ENCODE assay signal across 17 cellular contexts in the genomic region with DNA sequence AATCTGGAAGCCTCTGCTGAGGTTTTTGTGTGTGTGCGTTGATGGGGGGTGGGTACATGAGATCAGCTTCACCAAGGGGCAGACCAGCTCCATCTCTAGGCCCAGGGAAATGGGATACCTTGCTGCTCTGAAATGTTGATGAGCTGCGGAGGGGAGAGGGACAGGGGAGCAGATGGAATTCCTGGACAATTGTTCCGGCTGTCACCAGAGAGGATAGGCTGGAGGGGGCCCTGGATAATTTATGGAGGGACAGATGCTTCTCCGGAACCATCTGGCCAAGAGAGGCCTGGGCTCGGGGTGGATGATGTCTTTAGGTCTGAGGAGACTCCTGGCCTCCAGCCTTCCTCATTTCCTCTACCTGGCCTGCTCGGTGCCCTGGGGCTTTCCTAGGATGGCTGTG. TPM values are rescaled to one million over a fixed set of nuclear protein-coding genes. Genes with fewer than 3 reads are reported as not detected.
A peak's percentile ranks its signal among the peaks of the same experiment; 100 is the strongest.
DNase-seq lines count a peak whose midpoint lies in the region; ATAC-seq and TF ChIP-seq lines count a peak whose summit lies in the region.
"Had no signal": no experiment of that assay in that cellular context is flagged by ENCODE, and none has a peak within 500 bp of the region (broad histone marks: within the 10 kb centered on the region; RNA-seq: fewer than 3 reads in every experiment).

No MANE protein-coding gene starts in this region.

- H3K27ac Mint-ChIP-seq in CD4-positive, alpha-beta T cell: no peak overlapping the region
- peak overlapping the region; percentile 99 for H3K27ac Mint-ChIP-seq in T-helper 17 cell
- H3K27ac Mint-ChIP-seq: activated CD8-positive, alpha-beta memory T cell treated with anti-CD3 and anti-CD28 coated beads, Interleukin-2, amount 10 ng/mL, durations not matched to agents 7 days and 5 days; activated T-helper 2 cell treated with anti-CD3 and anti-CD28 coated beads, Interferon-gamma antibody, Interleukin-2, Interleukin-4, amounts not matched to agents 10 μg/mL and 5 μg/mL and 100 μg/mL, durations not matched to agents 14 hours and 24 hours and 36 hours; nephron progenitor cell had no signal

- peaks cover 37% of the 10 kb centered on the region for H3K4me1 Mint-ChIP-seq in CD4-positive, alpha-beta T cell (ENCODE audit: low read depth)
- peaks cover 24% of the 10 kb centered on the region for H3K4me1 Mint-ChIP-seq in T-helper 17 cell

- POLR2A ChIA-PET in CD4-positive, alpha-beta T cell (lab: Charles Lee): no interaction called here
- POLR2A ChIA-PET in GM10248 (lab: Yijun Ruan, JAX): no interaction called here

- TF ChIP-seq CTCF in CD4-positive, alpha-beta T cell (IDR thresholded peaks at IDR 0.05): no peak
- TF ChIP-seq CTCF in GM10248 (IDR thresholded peaks at IDR 0.05; ENCODE audit: control extremely low read depth, extremely low read depth, low read depth, missing control alignments): no peak

- H3K9me3 Mint-ChIP-seq in CD4-positive, alpha-beta T cell: no peaks in the 10 kb centered on the region
- H3K9me3 Mint-ChIP-seq: activated T-helper 2 cell treated with anti-CD3 and anti-CD28 coated beads, Interferon-gamma antibody, Interleukin-2, Interleukin-4, amounts not matched to agents 10 μg/mL and 5 μg/mL and 100 μg/mL, durations not matched to agents 14 hours and 24 hours and 36 hours; nephron progenitor cell had no signal

- H3K27ac ChIP-seq in CD4-positive, alpha-beta T cell (ENCODE audit: low read depth, low read length): no peak overlapping the region
- H3K27ac ChIP-seq: brain microvascular endothelial cell, colonic mucosa, hepatocyte, prostate gland, upper lobe of left lung had no signal

- H3K27me3 ChIP-seq in CD4-positive, alpha-beta T cell (ENCODE audit: control insufficient read depth, insufficient read depth, low read length): no peaks in the 10 kb centered on the region
- H3K27me3 ChIP-seq: brain microvascular endothelial cell, colonic mucosa, hepatocyte, upper lobe of left lung had no signal

- peak overlapping the region; percentile 42 for H3K4me3 Mint-ChIP-seq in CD4-positive, alpha-beta T cell
- H3K4me3 Mint-ChIP-seq in T-helper 17 cell: no peak overlapping the region
- H3K4me3 Mint-ChIP-seq: activated CD8-positive, alpha-beta memory T cell treated with anti-CD3 and anti-CD28 coated beads, Interleukin-2, amount 10 ng/mL, durations not matched to agents 7 days and 5 days; nephron progenitor cell had no signal

- CTCF ChIA-PET in CD4-positive, alpha-beta T cell (lab: Charles Lee): no interaction called here
- CTCF ChIA-PET in GM10248 (lab: Yijun Ruan, JAX): interaction anchor here (4.0 kb wide), 1 partner anchor 31 kb away, joined by 21 read pairs; no protein-coding TSS in a partner anchor

- no peaks in the 10 kb centered on the region for H3K9me3 ChIP-seq in CD4-positive, alpha-beta T cell (ENCODE audit: control insufficient read depth, low read length)
- no peaks in the 10 kb centered on the region for H3K9me3 ChIP-seq in T-helper 17 cell (ENCODE audit: control insufficient read depth, low read length, poor library complexity, severe bottlenecking)
- H3K9me3 ChIP-seq: colonic mucosa, HAP-1, prostate gland, upper lobe of left lung had no signal

- ATAC-seq in CD4-positive, alpha-beta T cell (ENCODE audit: poor library complexity): no peak
- ATAC-seq in T-helper 17 cell: no peak
- ATAC-seq: activated CD8-positive, alpha-beta memory T cell treated with anti-CD3 and anti-CD28 coated beads, Interleukin-2, amount 10 ng/mL, durations not matched to agents 7 days and 5 days had no signal

- H3K27me3 Mint-ChIP-seq in CD4-positive, alpha-beta T cell: no peaks in the 10 kb centered on the region
- no peaks in the 10 kb centered on the region for H3K27me3 Mint-ChIP-seq in T-helper 17 cell

- DNase-seq in CD4-positive, alpha-beta T cell: no peak
- DNase-seq in T-helper 17 cell (no peak), nucleus accumbens (lab: John Stamatoyannopoulos, UW) (no peak), GM10248 (ENCODE audit: extremely low spot score) (no peak)
- DNase-seq: activated CD8-positive, alpha-beta memory T cell treated with anti-CD3 and anti-CD28 coated beads, Interleukin-2, amount 10 ng/mL, durations not matched to agents 7 days and 5 days; brain microvascular endothelial cell; colonic mucosa; islet precursor cell; NCI-H345; nephron progenitor cell; small intestine; stimulated activated CD4-positive, alpha-beta T cell treated with anti-CD3 and anti-CD28 coated beads, Interleukin-4, amount 100 ng/mL, for 1 hour; upper lobe of left lung had no signal

- intact Hi-C loops in CD4-positive, alpha-beta T cell (cut with DNase I, micrococcal nuclease): loop anchor here in 1 of 2 experiments (5.0 kb wide), 3 partner anchors 42 to 293 kb away; a partner anchor contains a TSS

- peaks cover 4% of the 10 kb centered on the region for H3K36me3 Mint-ChIP-seq in CD4-positive, alpha-beta T cell (ENCODE audit: low read depth)
- peaks cover 2% of the 10 kb centered on the region for H3K36me3 Mint-ChIP-seq in T-helper 17 cell (ENCODE audit: low read depth)
- H3K36me3 Mint-ChIP-seq: activated CD8-positive, alpha-beta memory T cell treated with anti-CD3 and anti-CD28 coated beads, Interleukin-2, amount 10 ng/mL, durations not matched to agents 7 days and 5 days had no signal

RNA-seq across cellular contexts. Expression of a gene that starts 1.9 kb away (rescaled TPM):
- total RNA-seq in CD4-positive, alpha-beta T cell: 10 to 100 TPM; 23.6 to 24.4 TPM
- total RNA-seq in T-helper 17 cell: 10 to 100 TPM; 33.2 to 36.3 TPM

RNA-seq across cellular contexts. Expression of a gene that starts 20.2 kb away (rescaled TPM):
- under 1 TPM; 0.19 to 0.36 TPM for total RNA-seq in CD4-positive, alpha-beta T cell
- total RNA-seq in T-helper 17 cell: under 1 TPM; 0.25 to 0.89 TPM
- total RNA-seq: activated CD8-positive, alpha-beta memory T cell treated with anti-CD3 and anti-CD28 coated beads, Interleukin-2, amount 10 ng/mL, durations not matched to agents 7 days and 5 days had no signal

RNA-seq across cellular contexts. Expression of a gene that starts 34.6 kb away (rescaled TPM):
- total RNA-seq in CD4-positive, alpha-beta T cell: under 1 TPM; 0.45 to 0.52 TPM
- under 1 TPM; 0.37 TPM for total RNA-seq in T-helper 17 cell
- total RNA-seq: hepatocyte had no signal

RNA-seq across cellular contexts. Expression of a gene that starts 41.2 kb away (rescaled TPM):
- 10 to 100 TPM; 36.5 to 37.9 TPM for total RNA-seq in CD4-positive, alpha-beta T cell
- 10 to 100 TPM; 50.5 to 55.9 TPM for total RNA-seq in T-helper 17 cell

RNA-seq across cellular contexts. Expression of a gene that starts 41.4 kb away (rescaled TPM):
- 10 to 100 TPM; 46.6 to 47.8 TPM for total RNA-seq in CD4-positive, alpha-beta T cell
- total RNA-seq in T-helper 17 cell: 10 to 100 TPM; 51.6 to 54.9 TPM
